1 cellular context compared by ENCODE assay signal in the genomic region with DNA sequence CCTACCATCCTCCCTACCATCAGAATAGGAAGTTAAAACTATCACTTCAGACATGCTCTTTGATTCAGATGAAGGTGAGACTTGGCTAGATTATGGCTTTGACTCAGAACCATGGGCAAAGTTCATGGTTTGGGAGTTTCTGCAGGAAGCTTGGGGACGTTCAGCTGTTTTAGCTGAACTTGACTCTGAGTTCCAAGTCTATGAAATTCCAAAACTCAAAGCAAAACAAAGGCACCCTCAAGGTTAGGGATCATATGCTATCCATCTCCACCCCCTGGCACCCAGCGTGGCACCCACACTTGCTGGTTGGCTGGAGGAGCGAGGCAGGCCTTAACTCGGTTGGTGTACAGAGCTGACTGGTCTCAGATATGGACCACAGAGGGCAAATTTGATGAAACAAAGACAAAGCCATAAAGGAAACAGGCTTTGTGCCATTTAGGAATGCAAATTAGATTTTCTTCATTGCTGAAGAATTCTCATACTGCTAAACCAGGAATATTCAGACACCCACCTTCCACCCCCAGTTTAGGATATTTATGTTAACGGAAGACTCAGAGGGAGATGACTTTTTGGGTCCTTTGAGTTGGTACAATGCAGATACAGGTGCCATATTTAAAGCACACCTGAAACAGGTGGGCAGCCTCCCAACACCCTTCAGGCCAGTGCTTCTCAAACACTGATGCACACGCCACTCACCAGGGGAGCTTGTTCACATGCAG.
A peak's percentile ranks its signal among the peaks of the same experiment; 100 is the strongest.
TF ChIP-seq lines count a peak whose summit lies in the region.

No MANE protein-coding gene starts in this region.

TF ChIP-seq in HepG2, 621 proteins besides CTCF, POLR2A, EP300 and RAD21 (continued from another document and continues in another):
- TF ChIP-seq HNRNPUL1 (IDR thresholded peaks at IDR 0.05; ENCODE audit: low read depth, low read length) = no peak
- TF ChIP-seq NFE2L1 (CRISPR knock-in tag; IDR thresholded peaks at IDR 0.05; ENCODE audit: borderline replicate concordance) = no peak
- TF ChIP-seq ZNF260 (CRISPR knock-in tag; IDR thresholded peaks at IDR 0.05; ENCODE audit: borderline replicate concordance, low read depth) = no peak
- TF ChIP-seq, protein P1, sequence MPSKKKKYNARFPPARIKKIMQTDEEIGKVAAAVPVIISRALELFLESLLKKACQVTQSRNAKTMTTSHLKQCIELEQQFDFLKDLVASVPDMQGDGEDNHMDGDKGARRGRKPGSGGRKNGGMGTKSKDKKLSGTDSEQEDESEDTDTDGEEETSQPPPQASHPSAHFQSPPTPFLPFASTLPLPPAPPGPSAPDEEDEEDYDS (CRISPR knock-in tag; IDR thresholded peaks at IDR 0.05) = peak; percentile 22; the same call in 1 of the 2 replicates
- TF ChIP-seq, protein P2, sequence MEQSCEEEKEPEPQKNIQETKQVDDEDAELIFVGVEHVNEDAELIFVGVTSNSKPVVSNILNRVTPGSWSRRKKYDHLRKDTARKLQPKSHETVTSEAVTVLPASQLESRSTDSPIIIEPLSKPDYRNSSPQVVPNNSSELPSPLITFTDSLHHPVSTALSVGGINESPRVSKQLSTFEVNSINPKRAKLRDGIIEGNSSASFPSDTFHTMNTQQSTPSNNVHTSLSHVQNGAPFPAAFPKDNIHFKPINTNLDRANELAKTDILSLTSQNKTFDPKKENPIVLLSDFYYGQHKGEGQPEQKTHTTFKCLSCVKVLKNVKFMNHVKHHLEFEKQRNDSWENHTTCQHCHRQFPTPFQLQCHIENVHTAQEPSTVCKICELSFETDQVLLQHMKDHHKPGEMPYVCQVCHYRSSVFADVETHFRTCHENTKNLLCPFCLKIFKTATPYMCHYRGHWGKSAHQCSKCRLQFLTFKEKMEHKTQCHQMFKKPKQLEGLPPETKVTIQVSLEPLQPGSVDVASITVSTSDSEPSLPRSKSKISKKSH (CRISPR knock-in tag; IDR thresholded peaks at IDR 0.05; ENCODE audit: borderline replicate concordance) = no peak
- TF ChIP-seq, protein P3, sequence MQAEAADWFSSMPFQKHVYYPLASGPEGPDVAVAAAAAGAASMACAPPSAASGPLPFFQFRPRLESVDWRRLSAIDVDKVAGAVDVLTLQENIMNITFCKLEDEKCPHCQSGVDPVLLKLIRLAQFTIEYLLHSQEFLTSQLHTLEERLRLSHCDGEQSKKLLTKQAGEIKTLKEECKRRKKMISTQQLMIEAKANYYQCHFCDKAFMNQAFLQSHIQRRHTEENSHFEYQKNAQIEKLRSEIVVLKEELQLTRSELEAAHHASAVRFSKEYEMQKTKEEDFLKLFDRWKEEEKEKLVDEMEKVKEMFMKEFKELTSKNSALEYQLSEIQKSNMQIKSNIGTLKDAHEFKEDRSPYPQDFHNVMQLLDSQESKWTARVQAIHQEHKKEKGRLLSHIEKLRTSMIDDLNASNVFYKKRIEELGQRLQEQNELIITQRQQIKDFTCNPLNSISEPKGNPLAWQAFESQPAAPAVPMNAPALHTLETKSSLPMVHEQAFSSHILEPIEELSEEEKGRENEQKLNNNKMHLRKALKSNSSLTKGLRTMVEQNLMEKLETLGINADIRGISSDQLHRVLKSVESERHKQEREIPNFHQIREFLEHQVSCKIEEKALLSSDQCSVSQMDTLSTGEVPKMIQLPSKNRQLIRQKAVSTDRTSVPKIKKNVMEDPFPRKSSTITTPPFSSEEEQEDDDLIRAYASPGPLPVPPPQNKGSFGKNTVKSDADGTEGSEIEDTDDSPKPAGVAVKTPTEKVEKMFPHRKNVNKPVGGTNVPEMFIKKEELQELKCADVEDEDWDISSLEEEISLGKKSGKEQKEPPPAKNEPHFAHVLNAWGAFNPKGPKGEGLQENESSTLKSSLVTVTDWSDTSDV (CRISPR knock-in tag; IDR thresholded peaks at IDR 0.05) = no peak
- no peak for TF ChIP-seq FLYWCH1 (CRISPR knock-in tag; IDR thresholded peaks at IDR 0.05)
- TF ChIP-seq HCFC1 (IDR thresholded peaks at IDR 0.05; ENCODE audit: low read depth, low read length) = no peak
- peak; percentile 56; the same call in 1 of the 2 replicates for TF ChIP-seq ETV5 (CRISPR knock-in tag; IDR thresholded peaks at IDR 0.05; ENCODE audit: borderline replicate concordance)
- TF ChIP-seq ELF1 (CRISPR knock-in tag; IDR thresholded peaks at IDR 0.05) = 0 out of 2 replicates have a peak, but pooled peaks have one; percentile 11
- TF ChIP-seq ZNF225 (CRISPR knock-in tag; IDR thresholded peaks at IDR 0.05) = no peak
- TF ChIP-seq ARNT (IDR thresholded peaks at IDR 0.05) = no peak
- TF ChIP-seq, protein P4, sequence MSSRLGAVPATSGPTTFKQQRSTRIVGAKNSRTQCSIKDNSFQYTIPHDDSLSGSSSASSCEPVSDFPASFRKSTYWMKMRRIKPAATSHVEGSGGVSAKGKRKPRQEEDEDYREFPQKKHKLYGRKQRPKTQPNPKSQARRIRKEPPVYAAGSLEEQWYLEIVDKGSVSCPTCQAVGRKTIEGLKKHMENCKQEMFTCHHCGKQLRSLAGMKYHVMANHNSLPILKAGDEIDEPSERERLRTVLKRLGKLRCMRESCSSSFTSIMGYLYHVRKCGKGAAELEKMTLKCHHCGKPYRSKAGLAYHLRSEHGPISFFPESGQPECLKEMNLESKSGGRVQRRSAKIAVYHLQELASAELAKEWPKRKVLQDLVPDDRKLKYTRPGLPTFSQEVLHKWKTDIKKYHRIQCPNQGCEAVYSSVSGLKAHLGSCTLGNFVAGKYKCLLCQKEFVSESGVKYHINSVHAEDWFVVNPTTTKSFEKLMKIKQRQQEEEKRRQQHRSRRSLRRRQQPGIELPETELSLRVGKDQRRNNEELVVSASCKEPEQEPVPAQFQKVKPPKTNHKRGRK (CRISPR knock-in tag; IDR thresholded peaks at IDR 0.05) = no peak
- no peak for TF ChIP-seq ATF7 (IDR thresholded peaks at IDR 0.05)
- no peak for TF ChIP-seq ATF7 (CRISPR knock-in tag; IDR thresholded peaks at IDR 0.05)
- TF ChIP-seq EHMT2 (IDR thresholded peaks at IDR 0.05; ENCODE audit: borderline replicate concordance, low read depth, low read length) = no peak
- TF ChIP-seq, protein P5, sequence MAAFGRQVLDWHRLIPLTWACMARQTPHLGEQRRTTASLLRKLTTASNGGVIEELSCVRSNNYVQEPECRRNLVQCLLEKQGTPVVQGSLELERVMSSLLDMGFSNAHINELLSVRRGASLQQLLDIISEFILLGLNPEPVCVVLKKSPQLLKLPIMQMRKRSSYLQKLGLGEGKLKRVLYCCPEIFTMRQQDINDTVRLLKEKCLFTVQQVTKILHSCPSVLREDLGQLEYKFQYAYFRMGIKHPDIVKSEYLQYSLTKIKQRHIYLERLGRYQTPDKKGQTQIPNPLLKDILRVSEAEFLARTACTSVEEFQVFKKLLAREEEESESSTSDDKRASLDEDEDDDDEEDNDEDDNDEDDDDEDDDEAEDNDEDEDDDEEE (CRISPR knock-in tag; IDR thresholded peaks at IDR 0.05) = no peak
- no peak for TF ChIP-seq NKX3-1 (CRISPR knock-in tag; IDR thresholded peaks at IDR 0.05)
- TF ChIP-seq ZFP36L2 (CRISPR knock-in tag; IDR thresholded peaks at IDR 0.05) = no peak
- no peak for TF ChIP-seq KLF13 (CRISPR knock-in tag; IDR thresholded peaks at IDR 0.05)
- TF ChIP-seq, protein P6, sequence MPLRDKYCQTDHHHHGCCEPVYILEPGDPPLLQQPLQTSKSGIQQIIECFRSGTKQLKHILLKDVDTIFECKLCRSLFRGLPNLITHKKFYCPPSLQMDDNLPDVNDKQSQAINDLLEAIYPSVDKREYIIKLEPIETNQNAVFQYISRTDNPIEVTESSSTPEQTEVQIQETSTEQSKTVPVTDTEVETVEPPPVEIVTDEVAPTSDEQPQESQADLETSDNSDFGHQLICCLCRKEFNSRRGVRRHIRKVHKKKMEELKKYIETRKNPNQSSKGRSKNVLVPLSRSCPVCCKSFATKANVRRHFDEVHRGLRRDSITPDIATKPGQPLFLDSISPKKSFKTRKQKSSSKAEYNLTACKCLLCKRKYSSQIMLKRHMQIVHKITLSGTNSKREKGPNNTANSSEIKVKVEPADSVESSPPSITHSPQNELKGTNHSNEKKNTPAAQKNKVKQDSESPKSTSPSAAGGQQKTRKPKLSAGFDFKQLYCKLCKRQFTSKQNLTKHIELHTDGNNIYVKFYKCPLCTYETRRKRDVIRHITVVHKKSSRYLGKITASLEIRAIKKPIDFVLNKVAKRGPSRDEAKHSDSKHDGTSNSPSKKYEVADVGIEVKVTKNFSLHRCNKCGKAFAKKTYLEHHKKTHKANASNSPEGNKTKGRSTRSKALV (CRISPR knock-in tag; IDR thresholded peaks at IDR 0.05) = no peak
- TF ChIP-seq NFE2 (CRISPR knock-in tag; IDR thresholded peaks at IDR 0.05) = no peak
- TF ChIP-seq ZBTB38 (CRISPR knock-in tag; IDR thresholded peaks at IDR 0.05) = no peak
- no peak for TF ChIP-seq ZSCAN12 (CRISPR knock-in tag; IDR thresholded peaks at IDR 0.05)
- TF ChIP-seq CBFB (CRISPR knock-in tag; IDR thresholded peaks at IDR 0.05) = no peak
- TF ChIP-seq RXRB (CRISPR knock-in tag; IDR thresholded peaks at IDR 0.05; ENCODE audit: borderline replicate concordance) = peak; percentile 53; the same call in 1 of the 2 replicates
- TF ChIP-seq, protein P7, sequence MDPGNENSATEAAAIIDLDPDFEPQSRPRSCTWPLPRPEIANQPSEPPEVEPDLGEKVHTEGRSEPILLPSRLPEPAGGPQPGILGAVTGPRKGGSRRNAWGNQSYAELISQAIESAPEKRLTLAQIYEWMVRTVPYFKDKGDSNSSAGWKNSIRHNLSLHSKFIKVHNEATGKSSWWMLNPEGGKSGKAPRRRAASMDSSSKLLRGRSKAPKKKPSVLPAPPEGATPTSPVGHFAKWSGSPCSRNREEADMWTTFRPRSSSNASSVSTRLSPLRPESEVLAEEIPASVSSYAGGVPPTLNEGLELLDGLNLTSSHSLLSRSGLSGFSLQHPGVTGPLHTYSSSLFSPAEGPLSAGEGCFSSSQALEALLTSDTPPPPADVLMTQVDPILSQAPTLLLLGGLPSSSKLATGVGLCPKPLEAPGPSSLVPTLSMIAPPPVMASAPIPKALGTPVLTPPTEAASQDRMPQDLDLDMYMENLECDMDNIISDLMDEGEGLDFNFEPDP (CRISPR knock-in tag; conservative IDR thresholded peaks at IDR 0.05) = no peak
- TF ChIP-seq ZFP41 (CRISPR knock-in tag; IDR thresholded peaks at IDR 0.05; ENCODE audit: borderline replicate concordance) = no peak
- no peak for TF ChIP-seq MTA1 (CRISPR knock-in tag; IDR thresholded peaks at IDR 0.05; ENCODE audit: borderline replicate concordance)
- TF ChIP-seq BCL6 (CRISPR knock-in tag; IDR thresholded peaks at IDR 0.05) = peak; percentile 16; the same call in 1 of the 2 replicates
- peak; percentile 65 for TF ChIP-seq RBFOX2 (IDR thresholded peaks at IDR 0.05; ENCODE audit: low read depth, low read length)
- no peak for TF ChIP-seq ZNF367 (CRISPR knock-in tag; IDR thresholded peaks at IDR 0.05; ENCODE audit: borderline replicate concordance)
- TF ChIP-seq, protein P8, sequence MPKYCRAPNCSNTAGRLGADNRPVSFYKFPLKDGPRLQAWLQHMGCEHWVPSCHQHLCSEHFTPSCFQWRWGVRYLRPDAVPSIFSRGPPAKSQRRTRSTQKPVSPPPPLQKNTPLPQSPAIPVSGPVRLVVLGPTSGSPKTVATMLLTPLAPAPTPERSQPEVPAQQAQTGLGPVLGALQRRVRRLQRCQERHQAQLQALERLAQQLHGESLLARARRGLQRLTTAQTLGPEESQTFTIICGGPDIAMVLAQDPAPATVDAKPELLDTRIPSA (CRISPR knock-in tag; IDR thresholded peaks at IDR 0.05; ENCODE audit: borderline replicate concordance) = no peak
- no peak for TF ChIP-seq TRIM24 (CRISPR knock-in tag; IDR thresholded peaks at IDR 0.05)
- TF ChIP-seq, protein P9, sequence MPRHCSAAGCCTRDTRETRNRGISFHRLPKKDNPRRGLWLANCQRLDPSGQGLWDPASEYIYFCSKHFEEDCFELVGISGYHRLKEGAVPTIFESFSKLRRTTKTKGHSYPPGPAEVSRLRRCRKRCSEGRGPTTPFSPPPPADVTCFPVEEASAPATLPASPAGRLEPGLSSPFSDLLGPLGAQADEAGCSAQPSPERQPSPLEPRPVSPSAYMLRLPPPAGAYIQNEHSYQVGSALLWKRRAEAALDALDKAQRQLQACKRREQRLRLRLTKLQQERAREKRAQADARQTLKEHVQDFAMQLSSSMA (CRISPR knock-in tag; IDR thresholded peaks at IDR 0.05) = no peak
- no peak for TF ChIP-seq ZNF33A (CRISPR knock-in tag; IDR thresholded peaks at IDR 0.05; ENCODE audit: borderline replicate concordance)
- TF ChIP-seq ZNF430 (CRISPR knock-in tag; IDR thresholded peaks at IDR 0.05) = peak; percentile 50; the same call in 1 of the 2 replicates
- TF ChIP-seq FOXK2 (IDR thresholded peaks at IDR 0.05) = no peak
- no peak for TF ChIP-seq ZNF138 (CRISPR knock-in tag; IDR thresholded peaks at IDR 0.05; ENCODE audit: low read depth)
- TF ChIP-seq ZNF563 (CRISPR knock-in tag; IDR thresholded peaks at IDR 0.05) = no peak
- TF ChIP-seq ZNF614 (CRISPR knock-in tag; IDR thresholded peaks at IDR 0.05; ENCODE audit: borderline replicate concordance) = no peak
- TF ChIP-seq ZSCAN25 (CRISPR knock-in tag; IDR thresholded peaks at IDR 0.05) = 0 out of 2 replicates have a peak, but pooled peaks have one; percentile 7
- no peak for TF ChIP-seq ZNF678 (CRISPR knock-in tag; IDR thresholded peaks at IDR 0.05)
- TF ChIP-seq AHR (CRISPR knock-in tag; IDR thresholded peaks at IDR 0.05) = no peak
- no peak; the same call in 1 of the 2 replicates for TF ChIP-seq SMAD9 (CRISPR knock-in tag; IDR thresholded peaks at IDR 0.05)
- TF ChIP-seq, protein P10, sequence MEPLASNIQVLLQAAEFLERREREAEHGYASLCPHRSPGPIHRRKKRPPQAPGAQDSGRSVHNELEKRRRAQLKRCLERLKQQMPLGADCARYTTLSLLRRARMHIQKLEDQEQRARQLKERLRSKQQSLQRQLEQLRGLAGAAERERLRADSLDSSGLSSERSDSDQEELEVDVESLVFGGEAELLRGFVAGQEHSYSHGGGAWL (CRISPR knock-in tag; IDR thresholded peaks at IDR 0.05) = no peak
- TF ChIP-seq, protein P11, sequence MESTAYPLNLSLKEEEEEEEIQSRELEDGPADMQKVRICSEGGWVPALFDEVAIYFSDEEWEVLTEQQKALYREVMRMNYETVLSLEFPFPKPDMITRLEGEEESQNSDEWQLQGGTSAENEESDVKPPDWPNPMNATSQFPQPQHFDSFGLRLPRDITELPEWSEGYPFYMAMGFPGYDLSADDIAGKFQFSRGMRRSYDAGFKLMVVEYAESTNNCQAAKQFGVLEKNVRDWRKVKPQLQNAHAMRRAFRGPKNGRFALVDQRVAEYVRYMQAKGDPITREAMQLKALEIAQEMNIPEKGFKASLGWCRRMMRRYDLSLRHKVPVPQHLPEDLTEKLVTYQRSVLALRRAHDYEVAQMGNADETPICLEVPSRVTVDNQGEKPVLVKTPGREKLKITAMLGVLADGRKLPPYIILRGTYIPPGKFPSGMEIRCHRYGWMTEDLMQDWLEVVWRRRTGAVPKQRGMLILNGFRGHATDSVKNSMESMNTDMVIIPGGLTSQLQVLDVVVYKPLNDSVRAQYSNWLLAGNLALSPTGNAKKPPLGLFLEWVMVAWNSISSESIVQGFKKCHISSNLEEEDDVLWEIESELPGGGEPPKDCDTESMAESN (CRISPR knock-in tag; conservative IDR thresholded peaks at IDR 0.05) = no peak
- no peak for TF ChIP-seq STAG1 (CRISPR knock-in tag; IDR thresholded peaks at IDR 0.05)
- TF ChIP-seq, protein P12, sequence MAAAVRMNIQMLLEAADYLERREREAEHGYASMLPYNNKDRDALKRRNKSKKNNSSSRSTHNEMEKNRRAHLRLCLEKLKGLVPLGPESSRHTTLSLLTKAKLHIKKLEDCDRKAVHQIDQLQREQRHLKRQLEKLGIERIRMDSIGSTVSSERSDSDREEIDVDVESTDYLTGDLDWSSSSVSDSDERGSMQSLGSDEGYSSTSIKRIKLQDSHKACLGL (CRISPR knock-in tag; IDR thresholded peaks at IDR 0.05) = no peak
